Comparison of ENCODE assay signal across 1 cellular context in genomic region chr1:93909146-93910050, GRCh38.
TF ChIP-seq lines count a peak whose summit lies in the region.

TSS of gene GCLM (minus strand) at chr1:93909430. CDS start at chr1:93909163, 267 bp downstream.

TF ChIP-seq in HepG2, 621 proteins besides CTCF, POLR2A, EP300 and RAD21 (continued from another document and continues in another):
- TF ChIP-seq ZNF414 (CRISPR knock-in tag; IDR thresholded peaks at IDR 0.05) (peak; percentile 78; the same call in 1 of the 2 replicates), ZNF839 (CRISPR knock-in tag; IDR thresholded peaks at IDR 0.05; ENCODE audit: borderline replicate concordance) (no peak), KMT2B (CRISPR knock-in tag; IDR thresholded peaks at IDR 0.05) (0 out of 2 replicates have a peak, but pooled peaks have one; percentile 55), TBX3 (IDR thresholded peaks at IDR 0.05; ENCODE audit: borderline replicate concordance) (no peak), ZC3H13 (CRISPR knock-in tag; IDR thresholded peaks at IDR 0.05) (no peak), AHDC1 (CRISPR knock-in tag; IDR thresholded peaks at IDR 0.05; ENCODE audit: borderline replicate concordance) (no peak), MNT (IDR thresholded peaks at IDR 0.05) (no peak), ZFYVE20 (CRISPR knock-in tag; IDR thresholded peaks at IDR 0.05; ENCODE audit: borderline replicate concordance, low read depth) (no peak), ZNF18 (CRISPR knock-in tag; IDR thresholded peaks at IDR 0.05; ENCODE audit: insufficient replicate concordance) (no peak), TSC22D2 (CRISPR knock-in tag; IDR thresholded peaks at IDR 0.05; ENCODE audit: borderline replicate concordance) (peak; percentile 73; the same call in 1 of the 2 replicates), ZFP37 (CRISPR knock-in tag; IDR thresholded peaks at IDR 0.05; ENCODE audit: borderline replicate concordance) (no peak), SKI (IDR thresholded peaks at IDR 0.05; ENCODE audit: partially characterized antibody) (peak; percentile 93), KLF15 (CRISPR knock-in tag; IDR thresholded peaks at IDR 0.05; ENCODE audit: borderline replicate concordance) (no peak), ZSCAN22 (CRISPR knock-in tag; IDR thresholded peaks at IDR 0.05) (no peak), ZNF354B (CRISPR knock-in tag; IDR thresholded peaks at IDR 0.05) (no peak), KDM5B (CRISPR knock-in tag; IDR thresholded peaks at IDR 0.05; ENCODE audit: borderline replicate concordance) (no peak; the same call in 1 of the 2 replicates), ZNF552 (CRISPR knock-in tag; IDR thresholded peaks at IDR 0.05; ENCODE audit: borderline replicate concordance) (no peak), ZFP91 (CRISPR knock-in tag; IDR thresholded peaks at IDR 0.05; ENCODE audit: borderline replicate concordance) (peak; percentile 69), ZBTB38 (CRISPR knock-in tag; IDR thresholded peaks at IDR 0.05) (no peak; the same call in 1 of the 2 replicates), DBP (CRISPR knock-in tag; IDR thresholded peaks at IDR 0.05; ENCODE audit: not compliant biosample characterization) (no peak), MTF2 (CRISPR knock-in tag; IDR thresholded peaks at IDR 0.05; ENCODE audit: borderline replicate concordance) (no peak), ZSCAN25 (CRISPR knock-in tag; IDR thresholded peaks at IDR 0.05) (peak; percentile 70; the same call in 1 of the 2 replicates), ZNF251 (CRISPR knock-in tag; IDR thresholded peaks at IDR 0.05) (no peak), ZNF639 (CRISPR knock-in tag; conservative IDR thresholded peaks at IDR 0.05) (no peak), IRF2 (CRISPR knock-in tag; IDR thresholded peaks at IDR 0.05) (0 out of 2 replicates have a peak, but pooled peaks have one; percentile 66), HNF4G (IDR thresholded peaks at IDR 0.05; ENCODE audit: borderline replicate concordance, low read depth, low read length) (no peak), HNF4G (CRISPR knock-in tag; IDR thresholded peaks at IDR 0.05; ENCODE audit: borderline replicate concordance, low read depth) (peak; percentile 22; the same call in 1 of the 2 replicates), GABPB1 (CRISPR knock-in tag; IDR thresholded peaks at IDR 0.05) (peak; percentile 66), SNAPC5 (CRISPR knock-in tag; IDR thresholded peaks at IDR 0.05; ENCODE audit: borderline replicate concordance) (no peak), ZNF564 (CRISPR knock-in tag; IDR thresholded peaks at IDR 0.05) (no peak), TARDBP (CRISPR knock-in tag; IDR thresholded peaks at IDR 0.05) (0 out of 2 replicates have a peak, but pooled peaks have one; percentile 22), HIC2 (CRISPR knock-in tag; IDR thresholded peaks at IDR 0.05; ENCODE audit: low read depth) (no peak), ATF4 (CRISPR knock-in tag; IDR thresholded peaks at IDR 0.05) (peak in 1 of 2 experiments; percentile 28; a peak in 1 of 4 replicates), ZNF451 (CRISPR knock-in tag; IDR thresholded peaks at IDR 0.05) (peak; percentile 30; the same call in 1 of the 2 replicates), ZNF816 (CRISPR knock-in tag; IDR thresholded peaks at IDR 0.05; ENCODE audit: borderline replicate concordance) (peak; percentile 51; the same call in 1 of the 2 replicates), NONO (IDR thresholded peaks at IDR 0.05) (no peak), NONO (CRISPR knock-in tag; conservative IDR thresholded peaks at IDR 0.05) (no peak; the same call in 1 of the 2 replicates), THAP9 (CRISPR knock-in tag; IDR thresholded peaks at IDR 0.05; ENCODE audit: borderline replicate concordance) (no peak)
